Comparison of ENCODE assay signal across 12 cellular contexts in the genomic region with DNA sequence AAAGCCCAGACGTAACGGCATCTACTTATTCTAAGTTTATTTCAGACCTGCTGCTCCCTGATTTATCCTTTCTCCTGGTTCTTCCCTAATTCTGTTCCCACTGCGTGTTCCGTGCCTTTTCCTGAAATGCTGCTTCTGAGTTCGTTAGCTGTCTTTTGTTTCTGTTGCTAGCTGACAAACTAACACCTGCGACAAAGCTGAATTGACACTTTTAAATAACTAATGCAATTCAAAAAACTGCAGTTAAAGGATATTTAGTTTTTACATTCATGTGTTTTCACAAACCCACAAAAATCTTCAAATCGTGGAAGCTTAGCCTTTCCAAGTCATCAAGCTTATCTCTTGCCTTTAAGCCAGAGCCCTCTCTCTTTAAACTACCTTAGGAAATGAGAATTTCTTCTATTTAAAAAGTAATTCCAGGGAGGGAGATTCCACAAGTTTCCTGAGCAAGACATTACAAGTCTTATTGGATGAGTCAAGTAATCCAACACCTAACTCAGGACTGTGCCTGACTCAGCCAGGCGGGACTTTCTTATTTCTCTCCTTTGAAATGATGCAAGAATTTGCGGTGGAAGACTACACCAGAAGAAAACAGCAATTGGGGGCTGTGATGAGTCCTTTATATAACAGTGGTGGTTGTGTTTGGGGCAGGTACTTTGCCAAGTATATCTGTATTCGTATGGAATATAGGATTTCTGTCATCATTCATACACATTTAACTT. TPM values are rescaled to one million over a fixed set of nuclear protein-coding genes. Genes with fewer than 3 reads are reported as not detected.
A peak's percentile ranks its signal among the peaks of the same experiment; 100 is the strongest.
DNase-seq lines count a peak whose midpoint lies in the region; ATAC-seq and TF ChIP-seq lines count a peak whose summit lies in the region.
"Had no signal": no experiment of that assay in that cellular context is flagged by ENCODE, and none has a peak within 500 bp of the region (broad histone marks: within the 10 kb centered on the region; RNA-seq: fewer than 3 reads in every experiment).

No MANE protein-coding gene starts in this region.

- peaks cover 21% of the 10 kb centered on the region for H3K4me1 Mint-ChIP-seq in activated CD4-positive, alpha-beta memory T cell treated with anti-CD3 and anti-CD28 coated beads for 36 hours (ENCODE audit: low read depth)
- H3K4me1 Mint-ChIP-seq in activated CD4-positive, alpha-beta memory T cell treated with anti-CD3 and anti-CD28 coated beads, Interleukin-2, amount 10 ng/mL, durations not matched to agents 7 days and 5 days = no peaks in the 10 kb centered on the region

- peak; percentile 30 for DNase-seq in activated CD4-positive, alpha-beta memory T cell treated with anti-CD3 and anti-CD28 coated beads for 36 hours
- DNase-seq in activated CD4-positive, alpha-beta memory T cell treated with anti-CD3 and anti-CD28 coated beads, Interleukin-2, amount 10 ng/mL, durations not matched to agents 7 days and 5 days = no peak
- DNase-seq in RWPE2 (ENCODE audit: low spot score) (peak; percentile 83), fibroblast of the aortic adventitia (ENCODE audit: low read depth) (peak; percentile 96), stomach (no peak), Ammon's horn (ENCODE audit: low spot score) (no peak), HEK293T (ENCODE audit: extremely low spot score) (no peak)
- DNase-seq: pancreas, upper lobe of left lung had no signal

- peak overlapping the region; percentile 100 for H3K27ac ChIP-seq in RWPE2 (ENCODE audit: poor library complexity, severe bottlenecking)
- H3K27ac ChIP-seq in stomach = peak overlapping the region in 3 of 5 donors; percentile 82 to 89 (median 88)
- H3K27ac ChIP-seq: VCaP had no signal

- ATAC-seq in RWPE2 (ENCODE audit: low read depth) = peak; percentile 50
- ATAC-seq in GM19395 (IDR thresholded peaks at IDR 0.05; ENCODE audit: unreplicated experiment) = no peak

- H3K4me3 ChIP-seq in RWPE2 (ENCODE audit: severe bottlenecking) (no peak overlapping the region), fibroblast of the aortic adventitia (ENCODE audit: low read depth, low read length) (no peak overlapping the region), stomach (no peak overlapping the region)
- H3K4me3 ChIP-seq: BLaER1 treated with 17β-estradiol and CSF1 and Interleukin-3, amounts not matched to agents 10 nM and 100 nM; pancreas; upper lobe of left lung had no signal

- peaks cover 6% of the 10 kb centered on the region for H3K27me3 Mint-ChIP-seq in activated CD4-positive, alpha-beta memory T cell treated with anti-CD3 and anti-CD28 coated beads for 36 hours
- peaks cover 4% of the 10 kb centered on the region for H3K27me3 Mint-ChIP-seq in activated CD4-positive, alpha-beta memory T cell treated with anti-CD3 and anti-CD28 coated beads, Interleukin-2, amount 10 ng/mL, durations not matched to agents 7 days and 5 days

- H3K27ac Mint-ChIP-seq in activated CD4-positive, alpha-beta memory T cell treated with anti-CD3 and anti-CD28 coated beads for 36 hours = no peak overlapping the region
- no peak overlapping the region for H3K27ac Mint-ChIP-seq in activated CD4-positive, alpha-beta memory T cell treated with anti-CD3 and anti-CD28 coated beads, Interleukin-2, amount 10 ng/mL, durations not matched to agents 7 days and 5 days

- TF ChIP-seq CTCF in RWPE2 (IDR thresholded peaks at IDR 0.05; ENCODE audit: poor library complexity, severe bottlenecking) (no peak), fibroblast of the aortic adventitia (IDR thresholded peaks at IDR 0.05; ENCODE audit: insufficient read depth, low read length) (no peak), stomach (IDR thresholded peaks at IDR 0.05) (no peak)

- TF ChIP-seq EP300 in stomach (IDR thresholded peaks at IDR 0.05) = no peak

- no peaks in the 10 kb centered on the region for H3K9me3 Mint-ChIP-seq in activated CD4-positive, alpha-beta memory T cell treated with anti-CD3 and anti-CD28 coated beads for 36 hours
- H3K9me3 Mint-ChIP-seq in activated CD4-positive, alpha-beta memory T cell treated with anti-CD3 and anti-CD28 coated beads, Interleukin-2, amount 10 ng/mL, durations not matched to agents 7 days and 5 days = no peaks in the 10 kb centered on the region

- no peaks in the 10 kb centered on the region for H3K36me3 Mint-ChIP-seq in activated CD4-positive, alpha-beta memory T cell treated with anti-CD3 and anti-CD28 coated beads for 36 hours
- H3K36me3 Mint-ChIP-seq in activated CD4-positive, alpha-beta memory T cell treated with anti-CD3 and anti-CD28 coated beads, Interleukin-2, amount 10 ng/mL, durations not matched to agents 7 days and 5 days (ENCODE audit: low read depth) = no peaks in the 10 kb centered on the region

- 85 to 91% (median 89%) methylated on average over 10 of the region's 10 CpGs for WGBS in stomach, 5 donors

- H3K27me3 ChIP-seq in RWPE2 (ENCODE audit: insufficient read depth, poor library complexity, severe bottlenecking) (no peaks in the 10 kb centered on the region), stomach (no peaks in the 10 kb centered on the region)
- H3K27me3 ChIP-seq: BLaER1 treated with 17β-estradiol and CSF1 and Interleukin-3, amounts not matched to agents 10 nM and 100 nM; pancreas; upper lobe of left lung had no signal

- POLR2A ChIA-PET in activated CD4-positive, alpha-beta memory T cell treated with anti-CD3 and anti-CD28 coated beads for 36 hours (lab: Charles Lee) = interaction anchor here (1.3 to 1.4 kb wide), 2 partner anchors 40 to 61 kb away, joined by 3 to 4 read pairs; no protein-coding TSS in a partner anchor
- POLR2A ChIA-PET in activated CD4-positive, alpha-beta memory T cell treated with anti-CD3 and anti-CD28 coated beads, Interleukin-2, amount 10 ng/mL, durations not matched to agents 7 days and 5 days (lab: Charles Lee) = no interaction called here
- POLR2A ChIA-PET in HEK293T (lab: Yijun Ruan, JAX) = no interaction called here

- CTCF ChIA-PET in activated CD4-positive, alpha-beta memory T cell treated with anti-CD3 and anti-CD28 coated beads for 36 hours (lab: Charles Lee) = interaction anchor here (0.7 kb wide), 1 partner anchor 220 kb away, joined by 3 read pairs; no protein-coding TSS in a partner anchor
- CTCF ChIA-PET in activated CD4-positive, alpha-beta memory T cell treated with anti-CD3 and anti-CD28 coated beads, Interleukin-2, amount 10 ng/mL, durations not matched to agents 7 days and 5 days (lab: Charles Lee) = interaction anchor here (0.5 kb wide), 1 partner anchor 13 kb away, joined by 3 read pairs; no protein-coding TSS in a partner anchor
- CTCF ChIA-PET in HEK293T (lab: Yijun Ruan, JAX) = no interaction called here

- no peak for TF ChIP-seq POLR2A in stomach (IDR thresholded peaks at IDR 0.05)

- H3K9me3 ChIP-seq in RWPE2 (ENCODE audit: severe bottlenecking) (no peaks in the 10 kb centered on the region), stomach (no peaks in the 10 kb centered on the region)
- H3K9me3 ChIP-seq: pancreas, upper lobe of left lung had no signal

- intact Hi-C loops in activated CD4-positive, alpha-beta memory T cell treated with anti-CD3 and anti-CD28 coated beads for 36 hours (cut with micrococcal nuclease) = no loop called here
- intact Hi-C loops in stomach (cut with DNase I; ENCODE audit: low total_unique reads) = no loop called here

- H3K4me1 ChIP-seq in RWPE2 (ENCODE audit: insufficient read depth, poor library complexity, severe bottlenecking) = peaks cover 46% of the 10 kb centered on the region
- H3K4me1 ChIP-seq in stomach = peaks cover 28 to 45% (median 36%) of the 10 kb centered on the region in 4 donors

- H3K36me3 ChIP-seq in RWPE2 (ENCODE audit: low read depth) (no peaks in the 10 kb centered on the region), stomach (no peaks in the 10 kb centered on the region)
- H3K36me3 ChIP-seq: BLaER1 treated with 17β-estradiol and CSF1 and Interleukin-3, amounts not matched to agents 10 nM and 100 nM; pancreas; upper lobe of left lung had no signal

- H3K4me3 Mint-ChIP-seq in activated CD4-positive, alpha-beta memory T cell treated with anti-CD3 and anti-CD28 coated beads for 36 hours = no peak overlapping the region
- no peak overlapping the region for H3K4me3 Mint-ChIP-seq in activated CD4-positive, alpha-beta memory T cell treated with anti-CD3 and anti-CD28 coated beads, Interleukin-2, amount 10 ng/mL, durations not matched to agents 7 days and 5 days

TF ChIP-seq in HEK293T, 16 proteins besides CTCF, POLR2A, EP300 and RAD21:
- TF ChIP-seq PKNOX1 (IDR thresholded peaks at IDR 0.05) (no peak), BHLHE40 (IDR thresholded peaks at IDR 0.05; ENCODE audit: borderline replicate concordance) (no peak), ZNF384 (IDR thresholded peaks at IDR 0.05) (no peak), HDGF (IDR thresholded peaks at IDR 0.05; ENCODE audit: borderline replicate concordance) (no peak), SP1 (IDR thresholded peaks at IDR 0.05) (no peak), SUZ12 (IDR thresholded peaks at IDR 0.05) (no peak), ARNT (IDR thresholded peaks at IDR 0.05) (no peak), L3MBTL2 (conservative IDR thresholded peaks at IDR 0.05) (no peak), FOXK2 (IDR thresholded peaks at IDR 0.05) (no peak), ELF4 (IDR thresholded peaks at IDR 0.05) (no peak), NFRKB (IDR thresholded peaks at IDR 0.05) (no peak), FOXA1 (IDR thresholded peaks at IDR 0.05) (no peak), LEF1 (IDR thresholded peaks at IDR 0.05; ENCODE audit: borderline replicate concordance) (no peak), TARDBP (IDR thresholded peaks at IDR 0.05) (no peak)

RNA-seq across cellular contexts. Expression of gene ADTRP, which starts 6.3 kb away (rescaled TPM):
- total RNA-seq in activated CD4-positive, alpha-beta memory T cell treated with anti-CD3 and anti-CD28 coated beads for 36 hours = 10 to 100 TPM; 24.1 to 26.1 TPM
- total RNA-seq in activated CD4-positive, alpha-beta memory T cell treated with anti-CD3 and anti-CD28 coated beads, Interleukin-2, amount 10 ng/mL, durations not matched to agents 7 days and 5 days = 1 to 10 TPM; 5.5 to 6.0 TPM
- total RNA-seq in fibroblast of the aortic adventitia (ENCODE audit: low replicate concordance) (2.6 and 10.9 TPM in 2 replicates), stomach (10 to 100 TPM; 18.7 to 63.6 (median 31.9) TPM)
- 10 to 100 TPM in 2 of 3 donors, 1 to 10 TPM in 1; 3.9 to 14.8 (median 10.0) TPM for polyA plus RNA-seq in stomach

Comparison
In these comparisons a context has a peak if more than half of its experiments do, and no peak if none do; other contexts are left out.
1. DNase-seq: peak in activated CD4-positive, alpha-beta memory T cell treated with anti-CD3 and anti-CD28 coated beads for 36 hours (single experiment), RWPE2 (single experiment) and fibroblast of the aortic adventitia (single experiment); none in activated CD4-positive, alpha-beta memory T cell treated with anti-CD3 and anti-CD28 coated beads, Interleukin-2, amount 10 ng/mL, durations not matched to agents 7 days and 5 days (single experiment), stomach (single experiment), Ammon's horn (single experiment) and HEK293T (single experiment).